In genomic region chr4:67896421-67897065, GRCh38 we compare ENCODE assay signal across 19 cellular contexts. TPM values are rescaled to one million over a fixed set of nuclear protein-coding genes. Genes with fewer than 3 reads are reported as not detected.
DNase-seq lines count a peak whose midpoint lies in the region; ATAC-seq, FAIRE-seq and TF ChIP-seq lines count a peak whose summit lies in the region.
"Had no signal": no experiment of that assay in that cellular context is flagged by ENCODE, and none has a peak within 500 bp of the region (broad histone marks: within the 10 kb centered on the region; RNA-seq: fewer than 3 reads in every experiment).

No MANE protein-coding gene starts in this region.

- no peak overlapping the region for H2AFZ ChIP-seq in K562 (ENCODE audit: low read depth, low read length)
- H2AFZ ChIP-seq: GM23248 had no signal

- no peaks in the 10 kb centered on the region for H4K20me1 ChIP-seq in K562 (replicated peaks; ENCODE audit: control insufficient read depth, insufficient read depth, low read length)

- no TSS peak for BruUV-seq in K562 (replicated peaks; lab: Mats Ljungman, UMichigan)

- peaks cover 9% of the 10 kb centered on the region for H3K9me3 Mint-ChIP-seq in dendritic cell treated with granulocyte-macrophage colony-stimulating factor and Interleukin-4, amounts not matched to agents 40 ng/mL and 50 ng/mL, for 4 days
- H3K9me3 Mint-ChIP-seq in activated CD4-positive, alpha-beta memory T cell treated with anti-CD3 and anti-CD28 coated beads for 36 hours, result peaks cover 5% of the 10 kb centered on the region
- H3K9me3 Mint-ChIP-seq: CD4-positive, CD25-positive, alpha-beta regulatory T cell; CD8-positive, alpha-beta memory T cell had no signal

- intact Hi-C loops in K562 (cut with micrococcal nuclease), result no loop called here
- intact Hi-C loops in dendritic cell treated with granulocyte-macrophage colony-stimulating factor and Interleukin-4, amounts not matched to agents 40 ng/mL and 50 ng/mL, for 4 days (cut with micrococcal nuclease), result no loop called here
- intact Hi-C loops in spleen (cut with DNase I; ENCODE audit: low total_unique reads), result no loop called here
- intact Hi-C loops in upper lobe of right lung (cut with DNase I), result no loop called here
- intact Hi-C loops in activated CD4-positive, alpha-beta memory T cell treated with anti-CD3 and anti-CD28 coated beads for 36 hours (cut with micrococcal nuclease), result no loop called here
- intact Hi-C loops in esophagus muscularis mucosa (cut with DNase I), result no loop called here

- no peak for TF ChIP-seq POLR2A in K562 (conservative IDR thresholded peaks at IDR 0.05)
- TF ChIP-seq POLR2A in spleen (IDR thresholded peaks at IDR 0.05), result no peak
- TF ChIP-seq POLR2A in esophagus muscularis mucosa (IDR thresholded peaks at IDR 0.05; ENCODE audit: low read depth), result no peak

- TF ChIP-seq CTCF in K562 (IDR thresholded peaks at IDR 0.05 in 2 of 3, conservative IDR thresholded peaks at IDR 0.05 in 1 of 3; ENCODE audit: insufficient read depth in 2 of 3, low read depth in 1 of 3, low read length in 3 of 3) (no peak), spleen (IDR thresholded peaks at IDR 0.05 in 8 of 11, conservative IDR thresholded peaks at IDR 0.05 in 3 of 11) (no peak), upper lobe of right lung (IDR thresholded peaks at IDR 0.05) (no peak), esophagus muscularis mucosa (IDR thresholded peaks at IDR 0.05) (no peak)

- no peak overlapping the region for H3K4me3 Mint-ChIP-seq in dendritic cell treated with granulocyte-macrophage colony-stimulating factor and Interleukin-4, amounts not matched to agents 40 ng/mL and 50 ng/mL, for 4 days
- no peak overlapping the region for H3K4me3 Mint-ChIP-seq in activated CD4-positive, alpha-beta memory T cell treated with anti-CD3 and anti-CD28 coated beads for 36 hours
- H3K4me3 Mint-ChIP-seq: CD8-positive, alpha-beta memory T cell had no signal

- H3K4me2 ChIP-seq in K562 (ENCODE audit: insufficient read depth, low read length), result no peak overlapping the region

- POLR2A ChIA-PET in K562 (lab: Yijun Ruan, JAX), result no interaction called here
- POLR2A ChIA-PET in activated CD4-positive, alpha-beta memory T cell treated with anti-CD3 and anti-CD28 coated beads for 36 hours (lab: Charles Lee), result no interaction called here

- FAIRE-seq in K562 (lab: Jason Lieb, UNC), result no peak
- FAIRE-seq: A204.1, G401.6, GM12891, GM19239 had no signal

- H3K36me3 ChIP-seq in K562 (ENCODE audit: control insufficient read depth, insufficient read depth, low read length) (no peaks in the 10 kb centered on the region), spleen (no peaks in the 10 kb centered on the region), upper lobe of right lung (no peaks in the 10 kb centered on the region), esophagus muscularis mucosa (no peaks in the 10 kb centered on the region)
- H3K36me3 ChIP-seq: BE2C, HAP-1 had no signal

- H3K27me3 Mint-ChIP-seq in dendritic cell treated with granulocyte-macrophage colony-stimulating factor and Interleukin-4, amounts not matched to agents 40 ng/mL and 50 ng/mL, for 4 days, result no peaks in the 10 kb centered on the region
- no peaks in the 10 kb centered on the region for H3K27me3 Mint-ChIP-seq in activated CD4-positive, alpha-beta memory T cell treated with anti-CD3 and anti-CD28 coated beads for 36 hours
- H3K27me3 Mint-ChIP-seq: CD4-positive, CD25-positive, alpha-beta regulatory T cell; CD8-positive, alpha-beta memory T cell had no signal

- H3K4me3 ChIP-seq in K562, result no peak overlapping the region
- H3K4me3 ChIP-seq in spleen, result no peak overlapping the region
- no peak overlapping the region for H3K4me3 ChIP-seq in upper lobe of right lung
- no peak overlapping the region for H3K4me3 ChIP-seq in esophagus muscularis mucosa
- H3K4me3 ChIP-seq: GM23248, HAP-1 had no signal

- TF ChIP-seq EP300 in K562 (IDR thresholded peaks at IDR 0.05; ENCODE audit: low read length), result no peak
- no peak for TF ChIP-seq EP300 in esophagus muscularis mucosa (IDR thresholded peaks at IDR 0.05)

- H3K9ac ChIP-seq in K562 (ENCODE audit: insufficient read depth in 1 of 2, low read depth in 2 of 2, low read length in 2 of 2), result no peak overlapping the region
- H3K9ac ChIP-seq: GM23248 had no signal

- WGBS in K562 (ENCODE audit: insufficient coverage, low coverage, missing lambda C conversion rate), result 19% methylated on average over 24 of the region's 26 CpGs
- WGBS in spleen, 5 donors, result 94 to 98% (median 96%) methylated on average over 11 to 26 of the region's 26 CpGs
- 91% methylated on average over 12 of the region's 26 CpGs for WGBS in esophagus muscularis mucosa

- peaks cover 17% of the 10 kb centered on the region for H3K4me1 Mint-ChIP-seq in dendritic cell treated with granulocyte-macrophage colony-stimulating factor and Interleukin-4, amounts not matched to agents 40 ng/mL and 50 ng/mL, for 4 days (ENCODE audit: low read depth)
- H3K4me1 Mint-ChIP-seq in activated CD4-positive, alpha-beta memory T cell treated with anti-CD3 and anti-CD28 coated beads for 36 hours (ENCODE audit: low read depth), result no peaks in the 10 kb centered on the region
- H3K4me1 Mint-ChIP-seq: CD4-positive, CD25-positive, alpha-beta regulatory T cell; CD8-positive, alpha-beta memory T cell had no signal

- ATAC-seq in K562 (no peak), upper lobe of right lung (peak; percentile 36)

- H3K4me1 ChIP-seq in K562 (replicated peaks in 1 of 2; ENCODE audit: control insufficient read depth in 2 of 2, insufficient read depth in 2 of 2, low read length in 2 of 2) (peaks cover 0 to 6% of the 10 kb centered on the region in 2 experiments; a peak in 1 of 5 replicates), spleen (no peaks in the 10 kb centered on the region), upper lobe of right lung (no peaks in the 10 kb centered on the region), esophagus muscularis mucosa (no peaks in the 10 kb centered on the region)
- H3K4me1 ChIP-seq: BE2C, HAP-1 had no signal

- no peaks in the 10 kb centered on the region for H3K9me1 ChIP-seq in K562 (ENCODE audit: control insufficient read depth, insufficient read depth, low read length)

- DNase-seq in K562 (ENCODE audit: extremely low read depth in 1 of 4, low spot score in 3 of 4) (no peak), spleen (peak; percentile 74), upper lobe of right lung (no peak), esophagus muscularis mucosa (ENCODE audit: extremely low spot score) (no peak)
- DNase-seq in activated CD4-positive, alpha-beta memory T cell treated with anti-CD3 and anti-CD28 coated beads for 36 hours, result no peak
- DNase-seq: ACHN; BE2C; C1 segment of cervical spinal cord; CD4-positive, CD25-positive, alpha-beta regulatory T cell; CD8-positive, alpha-beta memory T cell; COR-L47; GM23248 had no signal

- H3K79me2 ChIP-seq in K562 (ENCODE audit: control insufficient read depth, insufficient read depth, low read length), result no peaks in the 10 kb centered on the region

- H3K27ac ChIP-seq in K562 (ENCODE audit: extremely low read depth, low read depth, low read length) (no peak overlapping the region), spleen (no peak overlapping the region), upper lobe of right lung (no peak overlapping the region), esophagus muscularis mucosa (replicated peaks in 1 of 4) (no peak overlapping the region)
- H3K27ac ChIP-seq: GM23248 had no signal

- H3K9me3 ChIP-seq in K562 (replicated peaks; ENCODE audit: control insufficient read depth, insufficient read depth, low read depth, low read length) (no peaks in the 10 kb centered on the region), spleen (peaks cover 0 to 10% (median 3%) of the 10 kb centered on the region in 8 donors), upper lobe of right lung (no peaks in the 10 kb centered on the region), esophagus muscularis mucosa (no peaks in the 10 kb centered on the region)
- H3K9me3 ChIP-seq: BE2C, HAP-1 had no signal

- in situ Hi-C loops in K562 (cut with MboI), result no loop called here

- no peaks in the 10 kb centered on the region for H3K36me3 Mint-ChIP-seq in dendritic cell treated with granulocyte-macrophage colony-stimulating factor and Interleukin-4, amounts not matched to agents 40 ng/mL and 50 ng/mL, for 4 days (ENCODE audit: low read depth)
- H3K36me3 Mint-ChIP-seq in activated CD4-positive, alpha-beta memory T cell treated with anti-CD3 and anti-CD28 coated beads for 36 hours, result no peaks in the 10 kb centered on the region
- H3K36me3 Mint-ChIP-seq: CD4-positive, CD25-positive, alpha-beta regulatory T cell; CD8-positive, alpha-beta memory T cell had no signal

- no peaks in the 10 kb centered on the region for H3K27me3 ChIP-seq in K562 (ENCODE audit: control insufficient read depth in 2 of 2, insufficient read depth in 2 of 2, low read length in 2 of 2)
- no peaks in the 10 kb centered on the region for H3K27me3 ChIP-seq in spleen (replicated peaks in 1 of 7)
- H3K27me3 ChIP-seq in upper lobe of right lung, result no peaks in the 10 kb centered on the region
- no peaks in the 10 kb centered on the region for H3K27me3 ChIP-seq in esophagus muscularis mucosa
- H3K27me3 ChIP-seq: BE2C had no signal

- H3K27ac Mint-ChIP-seq in dendritic cell treated with granulocyte-macrophage colony-stimulating factor and Interleukin-4, amounts not matched to agents 40 ng/mL and 50 ng/mL, for 4 days, result peak overlapping the region; percentile 58
- H3K27ac Mint-ChIP-seq in activated CD4-positive, alpha-beta memory T cell treated with anti-CD3 and anti-CD28 coated beads for 36 hours, result no peak overlapping the region
- H3K27ac Mint-ChIP-seq: CD4-positive, CD25-positive, alpha-beta regulatory T cell had no signal

- no peak for TF ChIP-seq RAD21 in K562 (CRISPR knock-in tag; conservative IDR thresholded peaks at IDR 0.05 in 1 of 2, IDR thresholded peaks at IDR 0.05 in 1 of 2)

- CTCF ChIA-PET in K562 (lab: Yijun Ruan, JAX; ENCODE audit: low intra/inter-chr PET ratio), result no interaction called here
- CTCF ChIA-PET in activated CD4-positive, alpha-beta memory T cell treated with anti-CD3 and anti-CD28 coated beads for 36 hours (lab: Charles Lee), result no interaction called here

RNA-seq across cellular contexts. Expression of gene TMPRSS11D, which starts 12.7 kb away (rescaled TPM):
- total RNA-seq in K562 (2011; cell fraction: chromatin; rRNA removed; ENCODE audit: low replicate concordance), result not detected in 2 replicates
- total RNA-seq in K562 (2011; cell fraction: nucleolus; rRNA removed), result not detected in 2 replicates
- not detected in 2 replicates for total RNA-seq in K562 (2011; cell fraction: nucleoplasm; rRNA removed)
- total RNA-seq in K562 (2014; rRNA removed) (not detected in 2 replicates), K562 (2014; rRNA removed; fragmentation: Illumina TruSeq; extraction: Trizol) (not detected in 2 replicates), K562 (2015; rRNA removed; fragmentation: Illumina TruSeq; extraction: Trizol) (not detected in 2 replicates), K562 (2021) (not detected in 2 replicates), spleen (not detected), upper lobe of right lung (not detected), esophagus muscularis mucosa (not detected)
- polyA plus RNA-seq in K562 (2011; rRNA removed) (not detected in 2 replicates), K562 (2014; fragmentation: Illumina TruSeq; extraction: Trizol) (not detected in 2 replicates), K562 (2014; fragmentation: Nextera tagmentation; extraction: Ambion mirVana) (not detected), K562 (2014; rRNA removed) (not detected in 2 replicates), spleen (under 1 TPM in 2 of 3 donors, not detected in 1; 0.02 to 0.06 TPM)
- polyA plus RNA-seq in K562 (2011; cell fraction: cytosol; rRNA removed), result not detected in 2 replicates
- polyA plus RNA-seq in K562 (2011; cell fraction: nucleus; rRNA removed), result not detected in 2 replicates
- polyA plus RNA-seq in K562 (2012), result 0.03 and 0.14 TPM in 2 replicates
- polyA minus RNA-seq in K562 (2011; rRNA and poly(A)+ RNA removed), result not detected in 2 replicates
- not detected in 2 replicates for polyA minus RNA-seq in K562 (2011; cell fraction: cytosol; rRNA and poly(A)+ RNA removed)
- polyA minus RNA-seq in K562 (2011; cell fraction: nucleus; rRNA and poly(A)+ RNA removed), result not detected in 2 replicates
- not detected for total RNA-seq in activated CD4-positive, alpha-beta memory T cell treated with anti-CD3 and anti-CD28 coated beads for 36 hours
- total RNA-seq: CD4-positive, CD25-positive, alpha-beta regulatory T cell; CD8-positive, alpha-beta memory T cell; GM23248; HT-29 had no signal
- polyA plus RNA-seq: CD4-positive, CD25-positive, alpha-beta regulatory T cell; CD8-positive, alpha-beta memory T cell; GM23248 had no signal
